In genomic region chr1:1213153-1213918, GRCh38 we compare ENCODE assay signal across 12 cellular contexts. TPM values are rescaled to one million over a fixed set of nuclear protein-coding genes. Genes with fewer than 3 reads are reported as not detected.
DNase-seq lines count a peak whose midpoint lies in the region; ATAC-seq and TF ChIP-seq lines count a peak whose summit lies in the region.
"Had no signal": no experiment of that assay in that cellular context is flagged by ENCODE, and none has a peak within 500 bp of the region (broad histone marks: within the 10 kb centered on the region; RNA-seq: fewer than 3 reads in every experiment).

No MANE protein-coding gene starts in this region.

- H3K27ac Mint-ChIP-seq in natural killer cell treated with Interleukin-12 subunit alpha and Interleukin-12 subunit beta and Interleukin-15 and Interleukin-18, amount 100 ng/mL, for 72 hours = peak overlapping the region; percentile 33 to 48

- H3K36me3 Mint-ChIP-seq in natural killer cell treated with Interleukin-12 subunit alpha and Interleukin-12 subunit beta and Interleukin-15 and Interleukin-18, amount 100 ng/mL, for 72 hours = no peaks in the 10 kb centered on the region

- DNase-seq in DND-41 = peak; percentile 79
- DNase-seq in UCSD-AML1 (lab: John Stamatoyannopoulos, UW; ENCODE audit: unreplicated experiment) = peak; percentile 64
- no peak for DNase-seq in coronary artery (ENCODE audit: low spot score)
- DNase-seq in natural killer cell treated with Interleukin-12 subunit alpha and Interleukin-12 subunit beta and Interleukin-15 and Interleukin-18, amount 100 ng/mL, for 72 hours (ENCODE audit: low spot score) = no peak
- DNase-seq in OCI-M2 (lab: John Stamatoyannopoulos, UW; ENCODE audit: unreplicated experiment) = no peak
- DNase-seq in GDM1 (lab: John Stamatoyannopoulos, UW) = no peak
- DNase-seq: DMS 273 treated with DMSO at 0.1 percent for 48 hours, NCI-H345 had no signal

- H3K4me3 ChIP-seq in DND-41 (ENCODE audit: low read depth in 1 of 2, low read length in 2 of 2) (no peak overlapping the region), coronary artery (peak overlapping the region; percentile 50)

- H2AFZ ChIP-seq in DND-41 (ENCODE audit: low read depth, low read length) = no peak overlapping the region

- H3K9ac ChIP-seq in DND-41 (ENCODE audit: low read depth, low read length) = no peak overlapping the region

- H3K27me3 Mint-ChIP-seq in natural killer cell treated with Interleukin-12 subunit alpha and Interleukin-12 subunit beta and Interleukin-15 and Interleukin-18, amount 100 ng/mL, for 72 hours = no peaks in the 10 kb centered on the region

- H3K9me3 ChIP-seq in DND-41 (ENCODE audit: insufficient read depth, low read length, severe bottlenecking) = no peaks in the 10 kb centered on the region
- H3K9me3 ChIP-seq: adrenal gland, tibial nerve had no signal

- TF ChIP-seq CTCF in DND-41 (IDR thresholded peaks at IDR 0.05; ENCODE audit: borderline replicate concordance, extremely low read depth, low read length, poor library complexity, severe bottlenecking) (no peak), coronary artery (IDR thresholded peaks at IDR 0.05) (no peak)

- H3K27ac ChIP-seq in DND-41 (ENCODE audit: low read length) (no peak overlapping the region), coronary artery (no peak overlapping the region)

- ATAC-seq in DND-41 (ENCODE audit: insufficient read depth, low read depth) (peak; percentile 58), GM19397 (IDR thresholded peaks at IDR 0.05; ENCODE audit: unreplicated experiment) (no peak), GM21367 (IDR thresholded peaks at IDR 0.05; ENCODE audit: unreplicated experiment) (no peak)
- ATAC-seq in natural killer cell treated with Interleukin-12 subunit alpha and Interleukin-12 subunit beta and Interleukin-15 and Interleukin-18, amount 100 ng/mL, for 72 hours = peak; percentile 31 to 40

- H3K27me3 ChIP-seq in DND-41 (ENCODE audit: insufficient read depth, low read length, poor library complexity) = peaks cover 3% of the 10 kb centered on the region
- H3K27me3 ChIP-seq: adrenal gland had no signal

- peaks cover 24% of the 10 kb centered on the region for H3K36me3 ChIP-seq in DND-41 (ENCODE audit: insufficient read depth, low read length)

- no peaks in the 10 kb centered on the region for H3K9me3 Mint-ChIP-seq in natural killer cell treated with Interleukin-12 subunit alpha and Interleukin-12 subunit beta and Interleukin-15 and Interleukin-18, amount 100 ng/mL, for 72 hours

- no peaks in the 10 kb centered on the region for H3K79me2 ChIP-seq in DND-41 (ENCODE audit: insufficient read depth, low read length)

- peaks cover 21 to 37% of the 10 kb centered on the region in 2 donors for H3K4me1 Mint-ChIP-seq in natural killer cell treated with Interleukin-12 subunit alpha and Interleukin-12 subunit beta and Interleukin-15 and Interleukin-18, amount 100 ng/mL, for 72 hours (ENCODE audit: low read depth in 2 of 2)

- peaks cover 12% of the 10 kb centered on the region for H3K4me1 ChIP-seq in DND-41 (ENCODE audit: insufficient read depth, low read length)

- no peak overlapping the region for H3K4me2 ChIP-seq in DND-41 (ENCODE audit: insufficient read depth, low read length)

- peaks cover 32% of the 10 kb centered on the region for H4K20me1 ChIP-seq in DND-41 (ENCODE audit: insufficient read depth, low read length)

- peak overlapping the region; percentile 39 for H3K4me3 Mint-ChIP-seq in natural killer cell treated with Interleukin-12 subunit alpha and Interleukin-12 subunit beta and Interleukin-15 and Interleukin-18, amount 100 ng/mL, for 72 hours

RNA-seq across cellular contexts. Expression of gene TNFRSF4, which starts 0.6 kb away (rescaled TPM):
- 100 to 1,000 TPM in 1 of 2 donors, 10 to 100 TPM in 1; 56.8 to 305 TPM for total RNA-seq in natural killer cell treated with Interleukin-12 subunit alpha and Interleukin-12 subunit beta and Interleukin-15 and Interleukin-18, amount 100 ng/mL, for 72 hours

RNA-seq across cellular contexts. Expression of gene TNFRSF18, which starts 6.9 kb away (rescaled TPM):
- total RNA-seq in natural killer cell treated with Interleukin-12 subunit alpha and Interleukin-12 subunit beta and Interleukin-15 and Interleukin-18, amount 100 ng/mL, for 72 hours = 100 to 1,000 TPM; 295 to 591 TPM

RNA-seq across cellular contexts. Expression of gene SDF4, which starts 18.5 kb away (rescaled TPM):
- total RNA-seq in natural killer cell treated with Interleukin-12 subunit alpha and Interleukin-12 subunit beta and Interleukin-15 and Interleukin-18, amount 100 ng/mL, for 72 hours = 100 to 1,000 TPM; 243 to 251 TPM

RNA-seq across cellular contexts. Expression of gene B3GALT6, which starts 18.7 kb away (rescaled TPM):
- 10 to 100 TPM; 23.8 to 28.1 TPM for total RNA-seq in natural killer cell treated with Interleukin-12 subunit alpha and Interleukin-12 subunit beta and Interleukin-15 and Interleukin-18, amount 100 ng/mL, for 72 hours

RNA-seq across cellular contexts. Expression of gene C1QTNF12, which starts 33.2 kb away (rescaled TPM):
- total RNA-seq in natural killer cell treated with Interleukin-12 subunit alpha and Interleukin-12 subunit beta and Interleukin-15 and Interleukin-18, amount 100 ng/mL, for 72 hours = 1 to 10 TPM; 5.2 to 5.6 TPM

Comparison
In these comparisons a context has a peak if more than half of its experiments do, and no peak if none do; other contexts are left out.
1. ATAC-seq: peak in DND-41 (single experiment) and natural killer cell treated with Interleukin-12 subunit alpha and Interleukin-12 subunit beta and Interleukin-15 and Interleukin-18, amount 100 ng/mL, for 72 hours (2 of 2); none in GM19397 (single experiment) and GM21367 (single experiment).
2. DNase-seq: peak in DND-41 (single experiment) and UCSD-AML1 (single experiment); none in coronary artery (single experiment), natural killer cell treated with Interleukin-12 subunit alpha and Interleukin-12 subunit beta and Interleukin-15 and Interleukin-18, amount 100 ng/mL, for 72 hours (single experiment), OCI-M2 (single experiment) and GDM1 (single experiment).